1 cellular context compared by ENCODE assay signal in genomic region chr9:137129456-137130175, GRCh38.
TF ChIP-seq lines count a peak whose summit lies in the region.

No MANE protein-coding gene starts in this region.

TF ChIP-seq in K562, 482 proteins besides CTCF, POLR2A, EP300 and RAD21 (continued from another document and continues in another):
- TF ChIP-seq ZMIZ1 (IDR thresholded peaks at IDR 0.05; ENCODE audit: low read depth in 2 of 2, low read length in 2 of 2) (no peak), MIER1 (IDR thresholded peaks at IDR 0.05; ENCODE audit: low read depth) (no peak), C11orf30 (IDR thresholded peaks at IDR 0.05; ENCODE audit: low read depth) (peak; percentile 75), ZNF146 (CRISPR knock-in tag; IDR thresholded peaks at IDR 0.05; ENCODE audit: unreplicated experiment) (no peak), ZFP30 (CRISPR knock-in tag; IDR thresholded peaks at IDR 0.05; ENCODE audit: borderline replicate concordance) (no peak), ZNF24 (IDR thresholded peaks at IDR 0.05) (peak; percentile 97), TRIM28 (IDR thresholded peaks at IDR 0.05) (peak; percentile 49; the same call in 1 of the 2 replicates), TBP (optimal IDR thresholded peaks at IDR 0.05; ENCODE audit: low read depth, low read length) (peak; percentile 92), CBFA2T3 (IDR thresholded peaks at IDR 0.05) (no peak), MEF2A (IDR thresholded peaks at IDR 0.05; ENCODE audit: control insufficient read depth, low read depth, low read length) (no peak), ESRRA (IDR thresholded peaks at IDR 0.05; ENCODE audit: borderline replicate concordance, low read depth) (no peak; the same call in 1 of the 2 replicates), POLR3G (IDR thresholded peaks at IDR 0.05; ENCODE audit: extremely low read depth, insufficient read length, insufficient replicate concordance) (no peak), POLR3A (IDR thresholded peaks at IDR 0.05; ENCODE audit: borderline replicate concordance, extremely low read depth, insufficient read depth, insufficient read length) (no peak), NEUROD1 (IDR thresholded peaks at IDR 0.05; ENCODE audit: borderline replicate concordance, low read depth, low read length, partially characterized antibody) (peak; percentile 15), TFAM (CRISPR knock-in tag; conservative IDR thresholded peaks at IDR 0.05) (no peak), E4F1 (CRISPR knock-in tag; IDR thresholded peaks at IDR 0.05; ENCODE audit: borderline replicate concordance) (no peak), KDM4B (IDR thresholded peaks at IDR 0.05; ENCODE audit: borderline replicate concordance in 2 of 2, low read depth in 1 of 2) (no peak), CREBBP (IDR thresholded peaks at IDR 0.05; ENCODE audit: low read depth, low read length) (no peak), NUFIP1 (IDR thresholded peaks at IDR 0.05; ENCODE audit: partially characterized antibody) (no peak), FOXO4 (CRISPR knock-in tag; IDR thresholded peaks at IDR 0.05) (no peak), POLR2AphosphoS5 (IDR thresholded peaks at IDR 0.05; ENCODE audit: control insufficient read depth, insufficient read depth, low read depth, low read length) (peak; percentile 82), ZBTB40 (IDR thresholded peaks at IDR 0.05) (peak; percentile 14; the same call in 1 of the 2 replicates), ZBTB40 (CRISPR knock-in tag; IDR thresholded peaks at IDR 0.05) (no peak), JUN (IDR thresholded peaks at IDR 0.05; ENCODE audit: borderline replicate concordance, low read depth, low read length) (no peak; the same call in 1 of the 2 replicates), JUN (CRISPR knock-in tag; IDR thresholded peaks at IDR 0.05; ENCODE audit: borderline replicate concordance) (no peak), BMI1 (IDR thresholded peaks at IDR 0.05; ENCODE audit: low read length) (peak; percentile 92)
